ENCODE assay signal across 10 cellular contexts in genomic region chr14:61925732-61926445, GRCh38.
"Had no signal": no experiment of that assay in that cellular context is flagged by ENCODE, and none has a peak within 500 bp of the region (broad histone marks: within the 10 kb centered on the region; RNA-seq: fewer than 3 reads in every experiment).

No MANE protein-coding gene starts in this region.

- H3K36me3 ChIP-seq: tibial nerve had no signal

- ATAC-seq: activated T-cell treated with anti-CD3 and anti-CD28 coated beads, Interleukin-2, amount 50 U/mL, for 4 hours had no signal

- H2AFZ ChIP-seq: parathyroid adenoma had no signal

- H3K27me3 ChIP-seq: tibial nerve had no signal

- H3K27ac ChIP-seq: parathyroid adenoma, tibial nerve had no signal

- H3K9ac ChIP-seq: parathyroid adenoma had no signal

- H3K79me2 ChIP-seq: parathyroid adenoma had no signal

- H3K9me3 ChIP-seq: tibial nerve had no signal

- H3K4me1 ChIP-seq: parathyroid adenoma, tibial nerve had no signal

- DNase-seq: activated CD4-positive, alpha-beta memory T cell treated with anti-CD3 and anti-CD28 coated beads for 36 hours; activated effector memory CD4-positive, alpha-beta T cell treated with anti-CD3 and anti-CD28 coated beads, Interleukin-2, amount 50 U/mL, for 16 hours; activated T-cell treated with anti-CD3 and anti-CD28 coated beads, Interleukin-2, amount 50 U/mL, for 4 hours; amniotic stem cell; cortex of kidney; effector CD8-positive, alpha-beta T cell; left colon had no signal

- H3K4me3 ChIP-seq: lung, tibial nerve had no signal
